Comparison of ENCODE assay signal across 11 cellular contexts in genomic region chr6:96014846-96015245, GRCh38.
A peak's percentile ranks its signal among the peaks of the same experiment; 100 is the strongest.
DNase-seq lines count a peak whose midpoint lies in the region; ATAC-seq and TF ChIP-seq lines count a peak whose summit lies in the region.
"Had no signal": no experiment of that assay in that cellular context is flagged by ENCODE, and none has a peak within 500 bp of the region (broad histone marks: within the 10 kb centered on the region; RNA-seq: fewer than 3 reads in every experiment).

No MANE protein-coding gene starts in this region.

- peak; percentile 48 for DNase-seq in Ammon's horn (ENCODE audit: low spot score)
- peak in 9 of 61 donors; percentile 5 to 71 (median 40) for DNase-seq in caudate nucleus (lab: John Stamatoyannopoulos, UW)
- peak; percentile 41 for DNase-seq in midbrain (lab: John Stamatoyannopoulos, UW)
- DNase-seq in RWPE1 (ENCODE audit: low spot score), result no peak
- no peak for DNase-seq in DMS79 (lab: John Stamatoyannopoulos, UW)
- no peak for DNase-seq in stimulated activated CD4-positive, alpha-beta T cell treated with anti-CD3 and anti-CD28 coated beads, Interleukin-1b, Interleukin-23, amount 100 ng/mL, for 48 hours
- DNase-seq: activated gamma-delta T cell, T-cell had no signal

- H3K27ac ChIP-seq in HUES48 (ENCODE audit: low read depth, low read length) (peak overlapping the region; percentile 79), caudate nucleus (ENCODE audit: low read depth, low read length) (peak overlapping the region; percentile 93), RWPE1 (no peak overlapping the region)
- H3K27ac ChIP-seq: BLaER1 treated with 17β-estradiol and CSF1 and Interleukin-3, amounts not matched to agents 10 nM and 100 nM had no signal

- H3K27me3 ChIP-seq in HUES48 (ENCODE audit: control insufficient read depth, insufficient read depth, low read length), result peaks cover 31% of the 10 kb centered on the region
- H3K27me3 ChIP-seq: BLaER1 treated with 17β-estradiol and CSF1 and Interleukin-3, amounts not matched to agents 10 nM and 100 nM had no signal

- peaks cover 23% of the 10 kb centered on the region for H3K4me1 ChIP-seq in HUES48 (ENCODE audit: control insufficient read depth, insufficient read depth, low read length)
- H3K4me1 ChIP-seq: BLaER1 treated with 17β-estradiol and CSF1 and Interleukin-3, amounts not matched to agents 10 nM and 100 nM had no signal

- POLR2A ChIA-PET in RWPE1 (lab: Yijun Ruan, JAX; ENCODE audit: low non-redundant PET), result no interaction called here

- H3K4me3 ChIP-seq in HUES48 (ENCODE audit: low read depth, low read length), result peak overlapping the region; percentile 93
- H3K4me3 ChIP-seq: BLaER1 treated with 17β-estradiol and CSF1 and Interleukin-3, amounts not matched to agents 10 nM and 100 nM had no signal

- H3K9me3 ChIP-seq in HUES48 (ENCODE audit: control insufficient read depth, insufficient read depth, low read length), result no peaks in the 10 kb centered on the region

- no peaks in the 10 kb centered on the region for H3K36me3 ChIP-seq in HUES48 (ENCODE audit: control insufficient read depth, insufficient read depth, low read length)
- H3K36me3 ChIP-seq: BLaER1 treated with 17β-estradiol and CSF1 and Interleukin-3, amounts not matched to agents 10 nM and 100 nM had no signal

- H3K9ac ChIP-seq in HUES48 (ENCODE audit: low read depth, low read length), result peak overlapping the region; percentile 79
- H3K9ac ChIP-seq: BLaER1 treated with 17β-estradiol and CSF1 and Interleukin-3, amounts not matched to agents 10 nM and 100 nM had no signal

- ATAC-seq in GM19035 (IDR thresholded peaks at IDR 0.05; ENCODE audit: unreplicated experiment), result no peak

- TF ChIP-seq CTCF in RWPE1 (conservative IDR thresholded peaks at IDR 0.05; ENCODE audit: low read depth), result no peak

- CTCF ChIA-PET in RWPE1 (lab: Yijun Ruan, JAX), result interaction anchor here (0.9 kb wide), 1 partner anchor 75 kb away, joined by 3 read pairs; no protein-coding TSS in a partner anchor

Comparison
In these comparisons a context has a peak if more than half of its experiments do, and no peak if none do; other contexts are left out.
1. DNase-seq: peak in Ammon's horn (single experiment) and midbrain (single experiment); none in RWPE1 (single experiment), DMS79 (single experiment) and stimulated activated CD4-positive, alpha-beta T cell treated with anti-CD3 and anti-CD28 coated beads, Interleukin-1b, Interleukin-23, amount 100 ng/mL, for 48 hours (single experiment).